In genomic region chr22:26939466-26939865, GRCh38 we compare ENCODE assay signal across 34 cellular contexts.
"Had no signal": no experiment of that assay in that cellular context is flagged by ENCODE, and none has a peak within 500 bp of the region (broad histone marks: within the 10 kb centered on the region; RNA-seq: fewer than 3 reads in every experiment).

No MANE protein-coding gene starts in this region.

- H3K27ac ChIP-seq: Peyer's patch, RWPE1, VCaP had no signal

- H3K36me3 ChIP-seq: MG63, Peyer's patch had no signal

- DNase-seq: activated CD4-positive, alpha-beta memory T cell treated with anti-CD3 and anti-CD28 coated beads, Interleukin-2, amount 10 ng/mL, durations not matched to agents 7 days and 5 days; activated CD4-positive, alpha-beta T cell treated with anti-CD3 and anti-CD28 coated beads for 1 hour; activated CD4-positive, alpha-beta T cell treated with anti-CD3 and anti-CD28 coated beads for 48 hours; activated CD4-positive, CD25-positive, alpha-beta regulatory T cell; activated CD8-positive, alpha-beta memory T cell treated with anti-CD3 and anti-CD28 coated beads for 24 hours; activated CD8-positive, alpha-beta memory T cell treated with anti-CD3 and anti-CD28 coated beads, Interleukin-2, amount 10 ng/mL, durations not matched to agents 7 days and 5 days; activated CD8-positive, alpha-beta memory T cell treated with anti-CD3 and anti-CD28 coated beads, Interleukin-2, amount 50 U/mL, for 48 hours; activated effector memory CD4-positive, alpha-beta T cell treated with Interleukin-2 at 50 U/mL for 16 hours; activated naive CD4-positive, alpha-beta T cell treated with anti-CD3 and anti-CD28 coated beads, Interleukin-2, amount 10 ng/mL, durations not matched to agents 7 days and 5 days; activated naive CD8-positive, alpha-beta T cell treated with anti-CD3 and anti-CD28 coated beads, Interleukin-2, amount 50 U/mL, for 24 hours; activated T-cell treated with anti-CD3 and anti-CD28 coated beads, Interleukin-2, amount 50 U/mL, for 48 hours; anterior cingulate cortex; caudate nucleus; cerebellar nuclear complex; Kasumi-1; KG1; MG63; NCI-H1105; NCI-H1417 treated with DMSO at 0.1 percent for 48 hours; NCI-H187 treated with DMSO at 0.1 percent for 48 hours; NCI-H2081; NCI-H345; NCI-H69; NK-92 treated with Interleukin-12 subunit alpha and Interleukin-12 subunit beta, amount 100 ng/mL, for 24 hours; PC-3; Peyer's patch; SIG-M5; SW 1271; T-helper 1 cell; T-helper 2 cell; T-helper 9 cell had no signal

- H3K4me1 ChIP-seq: Peyer's patch had no signal

- ATAC-seq: activated CD8-positive, alpha-beta memory T cell treated with anti-CD3 and anti-CD28 coated beads, Interleukin-2, amount 10 ng/mL, durations not matched to agents 7 days and 5 days; activated naive CD8-positive, alpha-beta T cell treated with anti-CD3 and anti-CD28 coated beads, Interleukin-2, amount 50 U/mL, for 24 hours; PC-3; Right ventricle myocardium inferior had no signal

- H3K27me3 ChIP-seq: MG63, Peyer's patch had no signal

- H3K4me3 ChIP-seq: MG63, Peyer's patch had no signal

- H3K9me3 ChIP-seq: Peyer's patch had no signal
